ENCODE assay signal across 1 cellular context in the genomic region with DNA sequence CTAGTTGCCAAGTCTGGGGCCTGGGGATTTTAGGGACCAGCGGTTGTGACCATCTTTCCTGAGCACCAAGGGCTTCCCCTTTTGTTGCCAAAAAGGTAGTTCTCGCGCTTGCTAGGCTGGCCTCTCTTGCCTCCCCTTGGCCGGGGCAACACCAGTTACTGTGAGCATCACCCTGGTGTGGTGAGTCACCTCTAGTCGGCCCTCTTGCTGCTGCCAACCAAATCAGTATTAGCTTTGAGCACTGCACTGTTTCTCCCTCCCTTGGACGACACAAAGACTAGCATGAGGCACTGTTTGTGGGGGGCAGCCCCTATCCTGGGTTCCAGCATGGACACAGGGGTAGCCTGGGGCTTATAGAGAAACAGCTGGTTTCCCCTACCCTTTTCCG.
TF ChIP-seq lines count a peak whose summit lies in the region.

No MANE protein-coding gene starts in this region.

TF ChIP-seq in HepG2, 621 proteins besides CTCF, POLR2A, EP300 and RAD21:
- TF ChIP-seq ZFP36 (IDR thresholded peaks at IDR 0.05; ENCODE audit: borderline replicate concordance, low read depth, low read length, partially characterized antibody) (no peak), RBM22 (optimal IDR thresholded peaks at IDR 0.05; ENCODE audit: low read length) (peak; percentile 72)
- TF ChIP-seq, protein P1, sequence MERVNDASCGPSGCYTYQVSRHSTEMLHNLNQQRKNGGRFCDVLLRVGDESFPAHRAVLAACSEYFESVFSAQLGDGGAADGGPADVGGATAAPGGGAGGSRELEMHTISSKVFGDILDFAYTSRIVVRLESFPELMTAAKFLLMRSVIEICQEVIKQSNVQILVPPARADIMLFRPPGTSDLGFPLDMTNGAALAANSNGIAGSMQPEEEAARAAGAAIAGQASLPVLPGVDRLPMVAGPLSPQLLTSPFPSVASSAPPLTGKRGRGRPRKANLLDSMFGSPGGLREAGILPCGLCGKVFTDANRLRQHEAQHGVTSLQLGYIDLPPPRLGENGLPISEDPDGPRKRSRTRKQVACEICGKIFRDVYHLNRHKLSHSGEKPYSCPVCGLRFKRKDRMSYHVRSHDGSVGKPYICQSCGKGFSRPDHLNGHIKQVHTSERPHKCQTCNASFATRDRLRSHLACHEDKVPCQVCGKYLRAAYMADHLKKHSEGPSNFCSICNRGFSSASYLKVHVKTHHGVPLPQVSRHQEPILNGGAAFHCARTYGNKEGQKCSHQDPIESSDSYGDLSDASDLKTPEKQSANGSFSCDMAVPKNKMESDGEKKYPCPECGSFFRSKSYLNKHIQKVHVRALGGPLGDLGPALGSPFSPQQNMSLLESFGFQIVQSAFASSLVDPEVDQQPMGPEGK (CRISPR knock-in tag; IDR thresholded peaks at IDR 0.05): 0 out of 2 replicates have a peak, but pooled peaks have one; percentile 30
